In the genomic region with DNA sequence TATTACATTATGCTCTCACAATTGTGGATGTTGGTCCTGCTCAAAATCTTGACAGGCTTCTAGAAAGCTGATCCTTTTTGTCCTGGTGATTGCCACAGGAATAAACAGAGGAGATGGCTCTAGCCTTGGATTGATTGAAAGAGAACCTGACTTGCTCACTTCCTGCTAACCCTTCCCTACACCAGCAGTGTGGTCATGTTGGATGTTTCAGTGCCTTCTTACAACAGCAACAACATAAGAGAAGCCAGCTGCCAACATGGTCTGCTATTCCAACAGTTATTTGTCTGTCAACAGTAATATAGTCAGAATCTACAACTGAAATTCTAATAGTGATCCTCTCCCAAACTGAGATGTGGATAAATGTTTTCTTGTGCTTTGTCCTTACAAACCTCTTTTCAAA, we compare ENCODE assay signal across 22 cellular contexts.
DNase-seq lines count a peak whose midpoint lies in the region; ATAC-seq and TF ChIP-seq lines count a peak whose summit lies in the region.
"Had no signal": no experiment of that assay in that cellular context is flagged by ENCODE, and none has a peak within 500 bp of the region (broad histone marks: within the 10 kb centered on the region; RNA-seq: fewer than 3 reads in every experiment).

No MANE protein-coding gene starts in this region.

- no peak overlapping the region for H3K4me3 ChIP-seq in choroid plexus epithelial cell (ENCODE audit: low read depth, low read length)
- H3K4me3 ChIP-seq in vagina: no peak overlapping the region
- H3K4me3 ChIP-seq: BLaER1, ovary, right lobe of liver, transverse colon had no signal

- intact Hi-C loops in left colon (cut with DNase I, micrococcal nuclease): no loop called here
- intact Hi-C loops in vagina (cut with DNase I): no loop called here

- peaks cover 9% of the 10 kb centered on the region for H3K4me1 ChIP-seq in vagina
- H3K4me1 ChIP-seq: BLaER1, right lobe of liver, transverse colon had no signal

- ATAC-seq in left colon (peak; percentile 42), HG03039 (IDR thresholded peaks at IDR 0.05; ENCODE audit: unreplicated experiment) (no peak)
- ATAC-seq: naive thymus-derived CD4-positive, alpha-beta T cell; right lobe of liver; stimulated activated naive B cell treated with anti-CD40 and anti-IgM and Interleukin-4, amounts not matched to agents 10 μg/mL and 1 μg/mL and 100 μg/mL, for 72 hours had no signal

- no peaks in the 10 kb centered on the region for H3K36me3 ChIP-seq in vagina
- H3K36me3 ChIP-seq: ovary, right lobe of liver, transverse colon had no signal

- H3K27ac ChIP-seq in vagina: peak overlapping the region; percentile 50
- H3K27ac ChIP-seq: BLaER1, HL-60, ovary, right lobe of liver, transverse colon had no signal

- peak; percentile 55 for DNase-seq in DMS153 (lab: John Stamatoyannopoulos, UW)
- no peak for DNase-seq in DMS153 treated with DMSO at 0.1 percent for 48 hours (lab: John Stamatoyannopoulos, UW; ENCODE audit: unreplicated experiment)
- DNase-seq in choroid plexus epithelial cell (ENCODE audit: low read depth): peak; percentile 32
- DNase-seq in left colon: no peak
- DNase-seq in vagina (ENCODE audit: extremely low spot score in 2 of 2): no peak
- DNase-seq in NCI-H1436 (lab: John Stamatoyannopoulos, UW): no peak
- DNase-seq in stimulated activated CD4-positive, alpha-beta T cell treated with anti-CD3 and anti-CD28 coated beads, Interleukin-12 subunit alpha, Interleukin-12 subunit beta, amount 100 ng/mL, for 4 hours: no peak
- DNase-seq: 8988T; activated naive CD8-positive, alpha-beta T cell treated with anti-CD3 and anti-CD28 coated beads, Interleukin-2, amount 10 ng/mL, durations not matched to agents 7 days and 5 days; Calu3; naive thymus-derived CD4-positive, alpha-beta T cell; NCI-H1048; NCI-H2029 treated with DMSO at 0.1 percent for 48 hours; ovary; right lobe of liver; RPMI8226; stimulated activated naive B cell treated with anti-CD40 and anti-IgM and Interleukin-4, amounts not matched to agents 10 μg/mL and 1 μg/mL and 100 μg/mL, for 72 hours; SW 1271; transverse colon had no signal

- no peak for TF ChIP-seq CTCF in choroid plexus epithelial cell (conservative IDR thresholded peaks at IDR 0.05; ENCODE audit: low read depth, low read length)
- TF ChIP-seq CTCF in vagina (IDR thresholded peaks at IDR 0.05): no peak

- H3K9me3 ChIP-seq in vagina: no peaks in the 10 kb centered on the region
- H3K9me3 ChIP-seq: BLaER1, ovary, right lobe of liver, transverse colon had no signal

- TF ChIP-seq POLR2A in vagina (IDR thresholded peaks at IDR 0.05): no peak

- H3K27me3 ChIP-seq in vagina: no peaks in the 10 kb centered on the region
- H3K27me3 ChIP-seq: BLaER1, ovary, right lobe of liver, transverse colon had no signal

Comparison
In these comparisons a context has a peak if more than half of its experiments do, and no peak if none do; other contexts are left out.
1. DNase-seq: peak in DMS153 (single experiment) and choroid plexus epithelial cell (single experiment); none in DMS153 treated with DMSO at 0.1 percent for 48 hours (single experiment), left colon (0 of 2), vagina (0 of 2), NCI-H1436 (single experiment) and stimulated activated CD4-positive, alpha-beta T cell treated with anti-CD3 and anti-CD28 coated beads, Interleukin-12 subunit alpha, Interleukin-12 subunit beta, amount 100 ng/mL, for 4 hours (single experiment).